Comparison of ENCODE assay signal across 8 cellular contexts in the genomic region with DNA sequence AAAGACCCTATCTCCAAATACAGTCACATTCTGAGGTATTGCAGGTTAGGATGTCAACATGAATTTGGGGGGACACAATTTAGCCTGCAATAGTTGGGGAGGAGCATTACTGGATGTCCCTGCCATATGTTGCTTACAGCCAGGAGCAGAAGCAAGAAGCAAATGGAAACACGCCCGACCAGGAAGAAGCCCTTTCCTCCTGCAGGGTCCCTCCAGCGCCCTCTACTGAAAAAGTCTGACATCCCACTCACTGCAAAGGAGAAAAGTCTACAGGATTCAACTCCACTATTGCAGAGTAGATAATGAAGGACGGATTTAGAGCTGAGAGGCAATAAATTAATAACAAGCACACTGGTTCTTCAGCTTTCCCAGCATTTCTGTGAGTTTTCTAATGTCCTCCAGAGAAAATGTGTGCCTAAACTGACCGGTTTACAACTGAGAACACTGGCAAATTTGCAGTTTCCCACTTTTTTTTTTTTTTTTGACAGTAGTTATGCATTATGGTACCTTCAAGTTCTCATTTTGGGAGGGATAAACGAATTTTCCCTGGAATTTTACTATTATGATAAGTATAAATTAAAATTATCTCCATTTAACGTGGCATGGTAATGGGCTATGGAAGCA. TPM values are rescaled to one million over a fixed set of nuclear protein-coding genes. Genes with fewer than 3 reads are reported as not detected.
DNase-seq lines count a peak whose midpoint lies in the region; ATAC-seq and TF ChIP-seq lines count a peak whose summit lies in the region.

No MANE protein-coding gene starts in this region.

- H3K4me3 Mint-ChIP-seq in chondrocyte (ENCODE audit: unreplicated experiment) = no peak overlapping the region
- no peak overlapping the region for H3K4me3 Mint-ChIP-seq in stimulated activated memory B cell treated with anti-CD40 and anti-IgM and Interleukin-4, amounts not matched to agents 10 μg/mL and 1 μg/mL and 100 μg/mL, for 72 hours

- TF ChIP-seq CTCF in GM10266 (IDR thresholded peaks at IDR 0.05; ENCODE audit: control insufficient read depth, insufficient read depth, low read depth, missing control alignments) = peak; percentile 79
- TF ChIP-seq CTCF in chondrocyte (IDR thresholded peaks at IDR 0.05) = peak; percentile 72

- peak; percentile 62 for ATAC-seq in HG02981 (IDR thresholded peaks at IDR 0.05; ENCODE audit: unreplicated experiment)
- peak; percentile 69 for ATAC-seq in stimulated activated memory B cell treated with anti-CD40 and anti-IgM and Interleukin-4, amounts not matched to agents 10 μg/mL and 1 μg/mL and 100 μg/mL, for 72 hours
- no peak for ATAC-seq in HG02763 (IDR thresholded peaks at IDR 0.05; ENCODE audit: unreplicated experiment)

- DNase-seq in GM10266 (ENCODE audit: extremely low spot score) (peak; percentile 53), NCI-H446 treated with DMSO at 0.1 percent for 48 hours (lab: John Stamatoyannopoulos, UW) (peak; percentile 27), chondrocyte (ENCODE audit: low spot score) (no peak), medulla oblongata (ENCODE audit: extremely low spot score) (peak; percentile 64)
- DNase-seq in activated CD4-positive, CD25-positive, alpha-beta regulatory T cell treated with anti-CD3 and anti-CD28 coated beads, Interleukin-2, amount 50 U/mL, for 16 hours (ENCODE audit: low read depth, low spot score) = peak; percentile 17

- peak overlapping the region; percentile 25 for H3K27ac Mint-ChIP-seq in chondrocyte (ENCODE audit: unreplicated experiment)
- peak overlapping the region; percentile 50 for H3K27ac Mint-ChIP-seq in stimulated activated memory B cell treated with anti-CD40 and anti-IgM and Interleukin-4, amounts not matched to agents 10 μg/mL and 1 μg/mL and 100 μg/mL, for 72 hours

- no peaks in the 10 kb centered on the region for H3K27me3 Mint-ChIP-seq in chondrocyte (ENCODE audit: low read depth)
- no peaks in the 10 kb centered on the region for H3K27me3 Mint-ChIP-seq in stimulated activated memory B cell treated with anti-CD40 and anti-IgM and Interleukin-4, amounts not matched to agents 10 μg/mL and 1 μg/mL and 100 μg/mL, for 72 hours

- peaks cover 41% of the 10 kb centered on the region for H3K4me1 Mint-ChIP-seq in chondrocyte (ENCODE audit: low read depth)
- peaks cover 35% of the 10 kb centered on the region for H3K4me1 Mint-ChIP-seq in stimulated activated memory B cell treated with anti-CD40 and anti-IgM and Interleukin-4, amounts not matched to agents 10 μg/mL and 1 μg/mL and 100 μg/mL, for 72 hours

- no peaks in the 10 kb centered on the region for H3K36me3 Mint-ChIP-seq in chondrocyte (ENCODE audit: low read depth)
- no peaks in the 10 kb centered on the region for H3K36me3 Mint-ChIP-seq in stimulated activated memory B cell treated with anti-CD40 and anti-IgM and Interleukin-4, amounts not matched to agents 10 μg/mL and 1 μg/mL and 100 μg/mL, for 72 hours

- H3K9me3 Mint-ChIP-seq in chondrocyte (ENCODE audit: low read depth) = no peaks in the 10 kb centered on the region
- no peaks in the 10 kb centered on the region for H3K9me3 Mint-ChIP-seq in stimulated activated memory B cell treated with anti-CD40 and anti-IgM and Interleukin-4, amounts not matched to agents 10 μg/mL and 1 μg/mL and 100 μg/mL, for 72 hours

RNA-seq across cellular contexts. Expression of a gene that starts 31.7 kb away (rescaled TPM):
- total RNA-seq in chondrocyte = 8.5 to 10.1 TPM (median 9.3 TPM) in 3 replicates
